In the genomic region with DNA sequence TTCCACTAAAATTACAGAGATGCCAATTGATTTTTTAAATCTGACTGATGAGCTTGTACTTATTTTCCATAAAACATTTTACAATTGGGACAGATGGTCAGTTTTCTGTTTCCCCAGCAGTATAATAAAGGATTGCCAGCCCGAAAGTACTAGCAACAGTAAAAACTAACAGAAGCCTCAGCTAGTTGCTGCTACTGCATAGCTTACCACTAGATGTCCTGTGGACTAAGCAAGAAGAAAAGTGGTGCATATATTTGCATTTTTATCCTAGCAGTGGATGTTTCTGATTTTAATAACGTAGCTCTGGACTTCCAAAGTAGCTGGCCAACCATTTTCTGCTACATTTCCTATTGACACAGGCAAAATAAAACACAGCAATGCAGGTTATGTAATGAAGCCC, we compare ENCODE assay signal across 13 cellular contexts.
DNase-seq lines count a peak whose midpoint lies in the region; TF ChIP-seq lines count a peak whose summit lies in the region.
"Had no signal": no experiment of that assay in that cellular context is flagged by ENCODE, and none has a peak within 500 bp of the region (broad histone marks: within the 10 kb centered on the region; RNA-seq: fewer than 3 reads in every experiment).

No MANE protein-coding gene starts in this region.

- no TSS peak for BruUV-seq in OCI-LY7 (replicated peaks; lab: Mats Ljungman, UMichigan)

- no peaks in the 10 kb centered on the region for H4K20me1 ChIP-seq in OCI-LY7 (ENCODE audit: insufficient read depth, low read length)

- no peaks in the 10 kb centered on the region for H3K27me3 ChIP-seq in endodermal cell (ENCODE audit: control insufficient read depth, insufficient read depth, low read length, poor library complexity, severe bottlenecking)

- no peaks in the 10 kb centered on the region for H3K36me3 Mint-ChIP-seq in endodermal cell (ENCODE audit: low read depth)
- H3K36me3 Mint-ChIP-seq: IgD-negative memory B cell had no signal

- H2AFZ ChIP-seq in OCI-LY7 (ENCODE audit: low read length), result no peak overlapping the region

- TF ChIP-seq CTCF in OCI-LY7 (conservative IDR thresholded peaks at IDR 0.05; ENCODE audit: low read length) (0 out of 2 replicates have a peak, but pooled peaks have one; percentile 32), endodermal cell (conservative IDR thresholded peaks at IDR 0.05) (peak; percentile 69)

- H3K4me3 Mint-ChIP-seq in endodermal cell, result no peak overlapping the region
- H3K4me3 Mint-ChIP-seq: IgD-negative memory B cell had no signal

- H3K27ac Mint-ChIP-seq in endodermal cell, result no peak overlapping the region
- H3K27ac Mint-ChIP-seq: IgD-negative memory B cell had no signal

- H3K9me3 Mint-ChIP-seq in endodermal cell, result no peaks in the 10 kb centered on the region
- H3K9me3 Mint-ChIP-seq: IgD-negative memory B cell had no signal

- peaks cover 16% of the 10 kb centered on the region for H3K4me1 Mint-ChIP-seq in endodermal cell
- H3K4me1 Mint-ChIP-seq: IgD-negative memory B cell had no signal

- intact Hi-C loops in OCI-LY7 (cut with micrococcal nuclease; ENCODE audit: unreplicated experiment), result no loop called here
- intact Hi-C loops in posterior vena cava (cut with DNase I), result no loop called here

- H3K4me1 ChIP-seq in OCI-LY7 (ENCODE audit: insufficient read depth, low read length, poor library complexity, severe bottlenecking) (no peaks in the 10 kb centered on the region), endodermal cell (ENCODE audit: control insufficient read depth, insufficient read depth, low read length) (no peaks in the 10 kb centered on the region)

- DNase-seq in NCI-H748 (lab: John Stamatoyannopoulos, UW; ENCODE audit: unreplicated experiment) (peak; percentile 11), NCI-H748 treated with DMSO at 0.1 percent for 48 hours (lab: John Stamatoyannopoulos, UW) (no peak), OCI-LY7 (ENCODE audit: low spot score) (no peak), endodermal cell (no peak), superior temporal gyrus (ENCODE audit: extremely low spot score) (peak; percentile 39), NCI-H1436 treated with DMSO at 0.1 percent for 48 hours (lab: John Stamatoyannopoulos, UW) (no peak), posterior vena cava (ENCODE audit: low spot score) (no peak), COLO668 (lab: John Stamatoyannopoulos, UW; ENCODE audit: unreplicated experiment) (no peak)
- DNase-seq: ACHN; central memory CD4-positive, alpha-beta T cell; NCI-H510A treated with DMSO at 0.1 percent for 48 hours had no signal

- CTCF ChIA-PET in OCI-LY7 (lab: Charles Lee; ENCODE audit: unreplicated experiment), result no interaction called here

- no peaks in the 10 kb centered on the region for H3K79me2 ChIP-seq in OCI-LY7 (ENCODE audit: insufficient read depth, low read depth, low read length)

- H3K9me3 ChIP-seq in OCI-LY7 (ENCODE audit: low read length) (no peaks in the 10 kb centered on the region), endodermal cell (ENCODE audit: control insufficient read depth, low read length) (no peaks in the 10 kb centered on the region)

- H3K9ac ChIP-seq in endodermal cell (ENCODE audit: extremely low read depth, low read length, poor library complexity, severe bottlenecking), result no peak overlapping the region

- H3K4me2 ChIP-seq in OCI-LY7 (ENCODE audit: low read length), result no peak overlapping the region

- no peaks in the 10 kb centered on the region for H3K9me2 ChIP-seq in OCI-LY7 (ENCODE audit: insufficient read depth, low read length)

- 68 to 100% methylated on average over 1 to 2 of the region's 2 CpGs for WGBS in endodermal cell (ENCODE audit: insufficient coverage in 1 of 2, insufficient read length in 1 of 2), 2 experiments

- H3K36me3 ChIP-seq in OCI-LY7 (ENCODE audit: insufficient read depth, low read length) (no peaks in the 10 kb centered on the region), endodermal cell (ENCODE audit: control insufficient read depth, insufficient read depth, low read length) (no peaks in the 10 kb centered on the region)

- POLR2A ChIA-PET in OCI-LY7 (lab: Charles Lee), result interaction anchor here (0.7 to 1.2 kb wide), 3 partner anchors 59 to 370 kb away, joined by 3 to 4 read pairs (median 3); no protein-coding TSS in a partner anchor

- no peak overlapping the region for H3K27ac ChIP-seq in OCI-LY7 (ENCODE audit: low read depth, low read length, poor library complexity, severe bottlenecking)
- no peak overlapping the region for H3K27ac ChIP-seq in endodermal cell (ENCODE audit: low read depth, low read length)
- H3K27ac ChIP-seq: skin epidermis had no signal

- no peak overlapping the region for H3K4me3 ChIP-seq in OCI-LY7 (ENCODE audit: low read depth, low read length, poor library complexity, severe bottlenecking)
- no peak overlapping the region for H3K4me3 ChIP-seq in endodermal cell (ENCODE audit: low read length)
- H3K4me3 ChIP-seq: skin epidermis had no signal

- no peaks in the 10 kb centered on the region for H3K27me3 Mint-ChIP-seq in endodermal cell (ENCODE audit: insufficient read depth)

Comparison
In these comparisons a context has a peak if more than half of its experiments do, and no peak if none do; other contexts are left out.
1. DNase-seq: peak in NCI-H748 (single experiment) and superior temporal gyrus (single experiment); none in NCI-H748 treated with DMSO at 0.1 percent for 48 hours (single experiment), OCI-LY7 (single experiment), endodermal cell (single experiment), NCI-H1436 treated with DMSO at 0.1 percent for 48 hours (single experiment), posterior vena cava (single experiment) and COLO668 (single experiment).